17 cellular contexts compared by ENCODE assay signal in the genomic region with DNA sequence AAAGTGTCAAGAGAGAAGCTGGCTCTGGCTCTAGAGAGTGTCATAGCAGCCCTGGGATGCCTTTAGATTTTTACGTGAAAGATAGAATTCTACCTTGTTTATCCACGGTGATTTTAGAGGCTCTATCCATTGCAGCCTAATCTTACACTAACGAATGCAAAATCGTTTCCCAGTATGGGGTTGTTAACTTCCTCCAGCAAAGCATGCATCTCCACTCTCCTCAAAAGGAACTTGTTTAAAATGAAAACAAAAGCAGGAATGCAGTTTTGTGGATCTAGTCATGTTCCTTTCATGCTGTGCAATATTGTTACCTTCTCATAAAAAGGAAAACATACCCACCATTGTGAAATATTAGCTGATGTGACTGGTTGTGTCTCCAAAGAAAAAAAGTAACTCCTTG.
DNase-seq lines count a peak whose midpoint lies in the region; ATAC-seq, FAIRE-seq and TF ChIP-seq lines count a peak whose summit lies in the region.
"Had no signal": no experiment of that assay in that cellular context is flagged by ENCODE, and none has a peak within 500 bp of the region (broad histone marks: within the 10 kb centered on the region; RNA-seq: fewer than 3 reads in every experiment).

No MANE protein-coding gene starts in this region.

- no peak overlapping the region for H3K18ac ChIP-seq in neuronal stem cell (ENCODE audit: low read length)

- no peak overlapping the region for H3K14ac ChIP-seq in neuronal stem cell (ENCODE audit: low read length)

- TF ChIP-seq CTCF in astrocyte of the spinal cord (IDR thresholded peaks at IDR 0.05; ENCODE audit: low read depth, low read length) = no peak
- no peak for TF ChIP-seq CTCF in left lung (IDR thresholded peaks at IDR 0.05)
- TF ChIP-seq CTCF in D721Med (IDR thresholded peaks at IDR 0.05; ENCODE audit: insufficient read depth, missing control alignments) = no peak

- ATAC-seq in left lung = no peak
- ATAC-seq: A549 had no signal

- H3K4me2 ChIP-seq in neuronal stem cell (ENCODE audit: insufficient read depth, low read length, poor library complexity, severe bottlenecking) = no peak overlapping the region
- H3K4me2 ChIP-seq: A549 had no signal

- no peak overlapping the region for H2BK5ac ChIP-seq in neuronal stem cell (ENCODE audit: low read length)

- peak overlapping the region; percentile 17 for H2AFZ ChIP-seq in neuronal stem cell (ENCODE audit: low read length)

- no peak for FAIRE-seq in frontal cortex (lab: Jason Lieb, UNC)
- FAIRE-seq in D721Med (lab: Jason Lieb, UNC) = no peak
- FAIRE-seq: A549, GM12892, GM19239 had no signal

- H4K91ac ChIP-seq in neuronal stem cell (ENCODE audit: low read depth, low read length, poor library complexity) = no peak overlapping the region

- H2BK120ac ChIP-seq in neuronal stem cell (ENCODE audit: low read depth, low read length) = no peak overlapping the region

- H2BK12ac ChIP-seq in neuronal stem cell (ENCODE audit: low read length) = no peak overlapping the region

- H2AK5ac ChIP-seq in neuronal stem cell (ENCODE audit: low read depth, low read length) = no peak overlapping the region

- no peak overlapping the region for H2BK15ac ChIP-seq in neuronal stem cell (ENCODE audit: low read length)

- no CpG with 5 or more reads among the region's 4 CpGs for WGBS in neuronal stem cell (ENCODE audit: extremely low coverage in 2 of 2, insufficient read length in 2 of 2, insufficient replicate concordance in 1 of 2), 2 donors

- H3K79me1 ChIP-seq in neuronal stem cell (ENCODE audit: low read depth, low read length) = no peaks in the 10 kb centered on the region

- in situ Hi-C loops in astrocyte of the spinal cord (cut with HindIII; ENCODE audit: low sequenced_read_pairs) = no loop called here

- DNase-seq in astrocyte of the spinal cord (ENCODE audit: low read depth, low spot score) = peak; percentile 3
- DNase-seq in neuronal stem cell (ENCODE audit: low spot score) = no peak
- DNase-seq in left lung = no peak
- DNase-seq in frontal cortex (ENCODE audit: low spot score in 2 of 2) = no peak
- no peak for DNase-seq in inferior parietal cortex (ENCODE audit: extremely low spot score)
- DNase-seq in D721Med (ENCODE audit: insufficient read length, low spot score) = no peak
- DNase-seq: BE2C; CD4-positive, alpha-beta memory T cell; DND-41; GDM1 had no signal

- intact Hi-C loops in left lung (cut with DNase I) = no loop called here

- peaks cover 16% of the 10 kb centered on the region for H3K27me3 ChIP-seq in HUES6 (ENCODE audit: control insufficient read depth, insufficient read depth, low read length)
- peaks cover 9% of the 10 kb centered on the region for H3K27me3 ChIP-seq in iPS-18a (ENCODE audit: control insufficient read depth, insufficient read depth, low read length)
- no peaks in the 10 kb centered on the region for H3K27me3 ChIP-seq in neuronal stem cell (ENCODE audit: control insufficient read depth in 3 of 3, insufficient read depth in 3 of 3, low read depth in 1 of 3, low read length in 3 of 3)
- peaks cover 0 to 17% of the 10 kb centered on the region in 2 donors for H3K27me3 ChIP-seq in left lung

- H3K4ac ChIP-seq in neuronal stem cell (ENCODE audit: low read length) = no peak overlapping the region

- H3K23ac ChIP-seq in neuronal stem cell (ENCODE audit: low read depth, low read length, poor library complexity) = no peak overlapping the region

- H3K9me3 ChIP-seq in HUES6 (ENCODE audit: control insufficient read depth, insufficient read depth, low read depth, low read length) = no peaks in the 10 kb centered on the region
- H3K9me3 ChIP-seq in iPS-18a (ENCODE audit: control insufficient read depth, low read depth, low read length) = no peaks in the 10 kb centered on the region
- H3K9me3 ChIP-seq in neuronal stem cell (replicated peaks in 1 of 2; ENCODE audit: control insufficient read depth in 2 of 2, insufficient read depth in 1 of 2, low read depth in 1 of 2, low read length in 2 of 2) = no peaks in the 10 kb centered on the region
- H3K9me3 ChIP-seq in left lung = no peaks in the 10 kb centered on the region
- H3K9me3 ChIP-seq: A549, BE2C had no signal

- H3K9ac ChIP-seq in HUES6 (ENCODE audit: low read length) = no peak overlapping the region
- no peak overlapping the region for H3K9ac ChIP-seq in iPS-18a (ENCODE audit: low read length)
- H3K9ac ChIP-seq in neuronal stem cell (ENCODE audit: low read depth, low read length, poor library complexity) = no peak overlapping the region

- H4K8ac ChIP-seq in neuronal stem cell (ENCODE audit: low read depth, low read length) = no peak overlapping the region

- H3K36me3 ChIP-seq in HUES6 (ENCODE audit: control insufficient read depth, insufficient read depth, low read length) (no peaks in the 10 kb centered on the region), iPS-18a (ENCODE audit: control insufficient read depth, low read depth, low read length) (no peaks in the 10 kb centered on the region), neuronal stem cell (replicated peaks in 1 of 2; ENCODE audit: control insufficient read depth in 2 of 2, insufficient read depth in 2 of 2, low read length in 2 of 2) (no peaks in the 10 kb centered on the region), left lung (no peaks in the 10 kb centered on the region)
- H3K36me3 ChIP-seq: BE2C had no signal

- H3K27ac ChIP-seq in HUES6 (ENCODE audit: low read depth, low read length) (no peak overlapping the region), iPS-18a (ENCODE audit: low read length) (no peak overlapping the region), neuronal stem cell (replicated peaks; ENCODE audit: low read length) (no peak overlapping the region), left lung (no peak overlapping the region)
- H3K27ac ChIP-seq: A549, C4-2B, HL-60 had no signal

- H3K4me3 ChIP-seq in HUES6 (ENCODE audit: low read depth, low read length) = peak overlapping the region; percentile 19
- H3K4me3 ChIP-seq in astrocyte of the spinal cord (ENCODE audit: low read depth, low read length) = no peak overlapping the region
- peak overlapping the region; percentile 40 for H3K4me3 ChIP-seq in iPS-18a (ENCODE audit: low read length)
- H3K4me3 ChIP-seq in neuronal stem cell (ENCODE audit: low read length in 2 of 2) = no peak overlapping the region
- H3K4me3 ChIP-seq in left lung = no peak overlapping the region
- H3K4me3 ChIP-seq: A549 had no signal

- peaks cover 19% of the 10 kb centered on the region for H3K4me1 ChIP-seq in HUES6 (ENCODE audit: control insufficient read depth, insufficient read depth, low read length)
- H3K4me1 ChIP-seq in iPS-18a (ENCODE audit: control insufficient read depth, low read depth, low read length) = peaks cover 19% of the 10 kb centered on the region
- H3K4me1 ChIP-seq in neuronal stem cell (ENCODE audit: control insufficient read depth in 2 of 2, insufficient read depth in 1 of 2, low read depth in 1 of 2, low read length in 2 of 2) = peaks cover 5 to 8% of the 10 kb centered on the region in 2 donors
- H3K4me1 ChIP-seq in left lung = no peaks in the 10 kb centered on the region
- H3K4me1 ChIP-seq: A549, BE2C had no signal

Comparison
In these comparisons a context has a peak if more than half of its experiments do, and no peak if none do; other contexts are left out.
1. H3K4me3 ChIP-seq: peak in HUES6 (single experiment) and iPS-18a (single experiment); none in astrocyte of the spinal cord (single experiment), neuronal stem cell (0 of 2) and left lung (0 of 2).